ENCODE assay signal across 11 cellular contexts in genomic region chr6:166633732-166634535, GRCh38. TPM values are rescaled to one million over a fixed set of nuclear protein-coding genes. Genes with fewer than 3 reads are reported as not detected.
DNase-seq lines count a peak whose midpoint lies in the region; ATAC-seq and TF ChIP-seq lines count a peak whose summit lies in the region.
"Had no signal": no experiment of that assay in that cellular context is flagged by ENCODE, and none has a peak within 500 bp of the region (broad histone marks: within the 10 kb centered on the region; RNA-seq: fewer than 3 reads in every experiment).

No MANE protein-coding gene starts in this region.

- H3K4me1 Mint-ChIP-seq in stimulated activated naive B cell treated with anti-CD40 and anti-IgM and Interleukin-4, amounts not matched to agents 10 μg/mL and 1 μg/mL and 100 μg/mL, for 72 hours, result peaks cover 43 to 79% of the 10 kb centered on the region in 2 donors

- TF ChIP-seq CTCF in heart right ventricle (IDR thresholded peaks at IDR 0.05), result no peak

- peaks cover 12 to 70% (median 38%) of the 10 kb centered on the region in 9 donors for H3K4me1 ChIP-seq in heart right ventricle

- H3K9me3 ChIP-seq in heart right ventricle, result no peaks in the 10 kb centered on the region
- H3K9me3 ChIP-seq: ascending aorta, testis had no signal

- 58 to 68% methylated on average over 26 of the region's 26 CpGs for WGBS in heart right ventricle, 2 donors

- H3K9me3 Mint-ChIP-seq in stimulated activated naive B cell treated with anti-CD40 and anti-IgM and Interleukin-4, amounts not matched to agents 10 μg/mL and 1 μg/mL and 100 μg/mL, for 72 hours, result peaks cover 5% of the 10 kb centered on the region in 2 donors

- H3K27me3 Mint-ChIP-seq in stimulated activated naive B cell treated with anti-CD40 and anti-IgM and Interleukin-4, amounts not matched to agents 10 μg/mL and 1 μg/mL and 100 μg/mL, for 72 hours, result peaks cover 44 to 59% of the 10 kb centered on the region in 2 donors

- no peaks in the 10 kb centered on the region for H3K36me3 ChIP-seq in heart right ventricle
- H3K36me3 ChIP-seq: ascending aorta had no signal

- peak overlapping the region; percentile 57 for H3K27ac Mint-ChIP-seq in stimulated activated naive B cell treated with anti-CD40 and anti-IgM and Interleukin-4, amounts not matched to agents 10 μg/mL and 1 μg/mL and 100 μg/mL, for 72 hours

- H3K27ac ChIP-seq in heart right ventricle, result peak overlapping the region in 8 of 10 donors; percentile 31 to 64 (median 46)
- H3K27ac ChIP-seq: ascending aorta, RWPE1, testis had no signal

- H3K4me3 Mint-ChIP-seq in stimulated activated naive B cell treated with anti-CD40 and anti-IgM and Interleukin-4, amounts not matched to agents 10 μg/mL and 1 μg/mL and 100 μg/mL, for 72 hours, result peak overlapping the region in 1 of 2 donors; percentile 0

- intact Hi-C loops in heart right ventricle (cut with DNase I), result no loop called here

- ATAC-seq in HG03196 (IDR thresholded peaks at IDR 0.05; ENCODE audit: unreplicated experiment) (peak; percentile 58), heart right ventricle (peak; percentile 31 to 85 (median 73)), HG02798 (IDR thresholded peaks at IDR 0.05; ENCODE audit: poor library complexity, unreplicated experiment) (no peak)
- peak in 1 of 2 donors; percentile 26 for ATAC-seq in stimulated activated naive B cell treated with anti-CD40 and anti-IgM and Interleukin-4, amounts not matched to agents 10 μg/mL and 1 μg/mL and 100 μg/mL, for 72 hours (replicated peaks)

- H3K36me3 Mint-ChIP-seq in stimulated activated naive B cell treated with anti-CD40 and anti-IgM and Interleukin-4, amounts not matched to agents 10 μg/mL and 1 μg/mL and 100 μg/mL, for 72 hours, result peaks cover 8 to 14% of the 10 kb centered on the region in 2 donors

- H3K27me3 ChIP-seq in heart right ventricle, result peaks cover 0 to 3% (median 0%) of the 10 kb centered on the region in 7 donors
- H3K27me3 ChIP-seq: ascending aorta, testis had no signal

- H3K4me3 ChIP-seq in heart right ventricle, result no peak overlapping the region
- H3K4me3 ChIP-seq: ascending aorta, testis had no signal

- peak; percentile 69 for DNase-seq in SHP77 treated with DMSO at 0.1 percent for 48 hours (lab: John Stamatoyannopoulos, UW)
- peak in 1 of 2 donors; percentile 50 for DNase-seq in heart right ventricle
- no peak for DNase-seq in stimulated activated naive B cell treated with anti-CD40 and anti-IgM and Interleukin-4, amounts not matched to agents 10 μg/mL and 1 μg/mL and 100 μg/mL, for 72 hours
- no peak for DNase-seq in HT-29 (ENCODE audit: low spot score)
- DNase-seq in NCI-H146 (lab: John Stamatoyannopoulos, UW), result no peak
- DNase-seq: stimulated activated CD4-positive, alpha-beta T cell treated with anti-CD3 and anti-CD28 coated beads, Interleukin-2, amount 100 ng/mL, for 48 hours; testis had no signal

RNA-seq across cellular contexts. Expression of gene RPS6KA2, which starts 6.9 kb away (rescaled TPM):
- total RNA-seq in heart right ventricle, result 10 to 100 TPM; 47.7 to 91.4 (median 76.0) TPM
- 10 to 100 TPM; 20.3 to 65.2 TPM for polyA plus RNA-seq in heart right ventricle
- 1.1 and 3.4 TPM in 2 replicates for total RNA-seq in HT-29 (2014; rRNA removed; shearing (Covaris generic))

RNA-seq across cellular contexts. Expression of gene RAMACL, which starts 47.5 kb away (rescaled TPM):
- total RNA-seq in heart right ventricle, result 1 to 10 TPM in 4 of 10 donors, under 1 TPM in 6; 0.25 to 2.4 (median 0.74) TPM
- polyA plus RNA-seq in heart right ventricle, result under 1 TPM; 0.20 to 0.29 TPM
- 0.15 TPM in 1 of 2 replicates, not detected in the other for total RNA-seq in HT-29 (2014; rRNA removed; shearing (Covaris generic))
- total RNA-seq: ascending aorta had no signal

Comparison
In these comparisons a context has a peak if more than half of its experiments do, and no peak if none do; other contexts are left out.
1. RNA of gene RPS6KA2, which starts 6.9 kb away (total RNA-seq): 47.7 to 91.4 TPM in heart right ventricle; 1.1 to 3.4 TPM in HT-29; every median in the first group is over 10 times any median in the second.